7 cellular contexts compared by ENCODE assay signal in genomic region chr9:131676431-131676972, GRCh38.
DNase-seq lines count a peak whose midpoint lies in the region; ATAC-seq and TF ChIP-seq lines count a peak whose summit lies in the region.

No MANE protein-coding gene starts in this region.

- peaks cover 10% of the 10 kb centered on the region for H3K36me3 Mint-ChIP-seq in endothelial cell (ENCODE audit: low read depth, unreplicated experiment)
- peaks cover 37 to 68% of the 10 kb centered on the region in 2 donors for H3K36me3 Mint-ChIP-seq in stimulated activated naive B cell treated with anti-CD40 and anti-IgM and Interleukin-4, amounts not matched to agents 10 μg/mL and 1 μg/mL and 100 μg/mL, for 72 hours

- intact Hi-C loops in ovary (cut with DNase I) = no loop called here

- DNase-seq in SK-N-MC (ENCODE audit: low read depth, low spot score) = no peak
- DNase-seq in endothelial cell (ENCODE audit: low spot score) = no peak
- DNase-seq in stimulated activated naive B cell treated with anti-CD40 and anti-IgM and Interleukin-4, amounts not matched to agents 10 μg/mL and 1 μg/mL and 100 μg/mL, for 72 hours = no peak
- no peak for DNase-seq in ovary
- no peak for DNase-seq in GM03348 (ENCODE audit: low spot score)
- DNase-seq in WERI-Rb-1 = no peak

- H3K27me3 Mint-ChIP-seq in endothelial cell (ENCODE audit: unreplicated experiment) = peaks cover 4% of the 10 kb centered on the region
- H3K27me3 Mint-ChIP-seq in stimulated activated naive B cell treated with anti-CD40 and anti-IgM and Interleukin-4, amounts not matched to agents 10 μg/mL and 1 μg/mL and 100 μg/mL, for 72 hours = no peaks in the 10 kb centered on the region

- H3K9ac ChIP-seq in SK-N-MC (ENCODE audit: insufficient read length) = no peak overlapping the region

- H3K27me3 ChIP-seq in ovary (no peaks in the 10 kb centered on the region), WERI-Rb-1 (ENCODE audit: insufficient read depth, low read depth, severe bottlenecking) (no peaks in the 10 kb centered on the region)

- ATAC-seq in stimulated activated naive B cell treated with anti-CD40 and anti-IgM and Interleukin-4, amounts not matched to agents 10 μg/mL and 1 μg/mL and 100 μg/mL, for 72 hours (replicated peaks) = peak; percentile 20 to 28

- H3K27ac Mint-ChIP-seq in endothelial cell (ENCODE audit: unreplicated experiment) = peak overlapping the region; percentile 43
- peak overlapping the region; percentile 97 for H3K27ac Mint-ChIP-seq in stimulated activated naive B cell treated with anti-CD40 and anti-IgM and Interleukin-4, amounts not matched to agents 10 μg/mL and 1 μg/mL and 100 μg/mL, for 72 hours

- no peak overlapping the region for H3K4me3 ChIP-seq in HEK293 (ENCODE audit: low read depth, low read length)
- H3K4me3 ChIP-seq in SK-N-MC = no peak overlapping the region
- H3K4me3 ChIP-seq in ovary = no peak overlapping the region
- H3K4me3 ChIP-seq in WERI-Rb-1 (ENCODE audit: low read depth, low read length) = no peak overlapping the region

- H3K4me1 Mint-ChIP-seq in endothelial cell (ENCODE audit: unreplicated experiment) = peaks cover 84% of the 10 kb centered on the region
- peaks cover 77 to 98% of the 10 kb centered on the region in 2 donors for H3K4me1 Mint-ChIP-seq in stimulated activated naive B cell treated with anti-CD40 and anti-IgM and Interleukin-4, amounts not matched to agents 10 μg/mL and 1 μg/mL and 100 μg/mL, for 72 hours

- H3K27ac ChIP-seq in HEK293 (ENCODE audit: extremely low read depth, low read depth, low read length) = no peak overlapping the region
- H3K27ac ChIP-seq in SK-N-MC = peak overlapping the region; percentile 78
- H3K27ac ChIP-seq in ovary = peak overlapping the region in 1 of 2 donors; percentile 47
- H3K27ac ChIP-seq in WERI-Rb-1 = no peak overlapping the region

- H3K4me3 Mint-ChIP-seq in endothelial cell (ENCODE audit: unreplicated experiment) = no peak overlapping the region
- H3K4me3 Mint-ChIP-seq in stimulated activated naive B cell treated with anti-CD40 and anti-IgM and Interleukin-4, amounts not matched to agents 10 μg/mL and 1 μg/mL and 100 μg/mL, for 72 hours = peak overlapping the region; percentile 81 to 91

- CTCF ChIA-PET in HEK293 (lab: Yijun Ruan, JAX) = interaction anchor here (0.7 to 3.3 kb wide), 7 partner anchors 25 to 593 kb away, joined by 3 to 22 read pairs (median 5); partner anchors contain the start of gene RAPGEF1

- TF ChIP-seq EP300 in ovary (IDR thresholded peaks at IDR 0.05) = no peak

- POLR2A ChIA-PET in HEK293 (lab: Yijun Ruan, JAX) = interaction anchor here (1.0 kb wide), 1 partner anchor 35 kb away, joined by 3 read pairs; no protein-coding TSS in a partner anchor

- TF ChIP-seq POLR2A in ovary (IDR thresholded peaks at IDR 0.05) = no peak

- 47 to 51% (median 47%) methylated on average over 6 of the region's 6 CpGs for WGBS in ovary, 3 donors

- H3K4me1 ChIP-seq in HEK293 (ENCODE audit: control insufficient read depth, insufficient read depth, low read length) = peaks cover 29% of the 10 kb centered on the region
- peaks cover 34% of the 10 kb centered on the region for H3K4me1 ChIP-seq in ovary (ENCODE audit: insufficient read depth)

- H3K36me3 ChIP-seq in HEK293 (ENCODE audit: control insufficient read depth in 2 of 2, insufficient read depth in 1 of 2, low read length in 2 of 2) (no peaks in the 10 kb centered on the region), SK-N-MC (ENCODE audit: insufficient read depth, low read length) (no peaks in the 10 kb centered on the region), ovary (no peaks in the 10 kb centered on the region), WERI-Rb-1 (no peaks in the 10 kb centered on the region)

- no peaks in the 10 kb centered on the region for H3K9me3 Mint-ChIP-seq in endothelial cell (ENCODE audit: unreplicated experiment)
- no peaks in the 10 kb centered on the region for H3K9me3 Mint-ChIP-seq in stimulated activated naive B cell treated with anti-CD40 and anti-IgM and Interleukin-4, amounts not matched to agents 10 μg/mL and 1 μg/mL and 100 μg/mL, for 72 hours

- no peak for TF ChIP-seq CTCF in HEK293 (tag by site-specific recombination; IDR thresholded peaks at IDR 0.05)
- TF ChIP-seq CTCF in endothelial cell (IDR thresholded peaks at IDR 0.05; ENCODE audit: unreplicated experiment) = no peak
- no peak for TF ChIP-seq CTCF in ovary (IDR thresholded peaks at IDR 0.05)
- TF ChIP-seq CTCF in WERI-Rb-1 (IDR thresholded peaks at IDR 0.05; ENCODE audit: low read depth, low read length) = no peak

- H3K9me3 ChIP-seq in HEK293 (ENCODE audit: control insufficient read depth, insufficient read depth, low read depth, low read length) (no peaks in the 10 kb centered on the region), SK-N-MC (ENCODE audit: low read depth, low read length) (no peaks in the 10 kb centered on the region), ovary (no peaks in the 10 kb centered on the region), WERI-Rb-1 (ENCODE audit: severe bottlenecking) (no peaks in the 10 kb centered on the region)

TF ChIP-seq in HEK293, 187 proteins besides CTCF, POLR2A, EP300 and RAD21:
- TF ChIP-seq ZNF184 (tag by site-specific recombination; IDR thresholded peaks at IDR 0.05) = no peak
- 0 out of 2 replicates have a peak, but pooled peaks have one; percentile 25 for TF ChIP-seq ZBTB20 (tag by site-specific recombination; IDR thresholded peaks at IDR 0.05)
